ENCODE assay signal across 8 cellular contexts in the genomic region with DNA sequence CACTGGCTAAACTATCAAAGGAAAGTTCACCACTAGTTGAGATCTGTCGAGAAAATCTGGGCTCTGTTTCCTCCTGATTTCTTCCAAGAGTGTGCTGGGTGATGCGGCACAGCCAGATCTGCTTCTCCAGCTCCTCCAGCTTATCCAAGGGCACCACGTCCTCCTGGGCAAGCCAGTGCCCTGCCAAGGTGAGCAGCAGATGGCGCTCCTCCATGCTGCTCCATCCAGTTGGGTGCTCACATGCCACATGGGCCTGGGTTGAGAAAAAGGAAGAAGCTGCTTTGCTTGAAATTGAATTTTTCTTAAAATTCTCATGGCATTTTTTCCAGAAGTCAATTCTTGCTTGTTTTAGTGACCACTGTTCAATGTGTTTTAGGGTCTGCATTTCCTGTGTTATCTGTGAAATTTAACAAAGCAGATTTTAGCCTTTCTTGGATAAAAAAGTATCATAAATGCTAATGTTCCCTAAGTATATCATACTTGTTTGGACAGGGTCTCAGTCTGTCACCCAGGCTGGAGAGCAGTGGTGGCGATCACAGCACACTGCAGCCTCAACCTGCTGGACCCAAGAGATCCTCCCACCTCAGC. TPM values are rescaled to one million over a fixed set of nuclear protein-coding genes. Genes with fewer than 3 reads are reported as not detected.
DNase-seq lines count a peak whose midpoint lies in the region; ATAC-seq and TF ChIP-seq lines count a peak whose summit lies in the region.

No MANE protein-coding gene starts in this region.

- H3K27me3 Mint-ChIP-seq in endodermal cell (ENCODE audit: insufficient read depth): no peaks in the 10 kb centered on the region
- no peaks in the 10 kb centered on the region for H3K27me3 Mint-ChIP-seq in progenitor cell of endocrine pancreas

- no peak overlapping the region for H3K27ac ChIP-seq in DND-41 (ENCODE audit: low read length)
- no peak overlapping the region for H3K27ac ChIP-seq in Karpas-422 (ENCODE audit: low read length)
- H3K27ac ChIP-seq in endodermal cell (ENCODE audit: low read depth, low read length): no peak overlapping the region

- H3K27me3 ChIP-seq in DND-41 (ENCODE audit: insufficient read depth, low read length, poor library complexity) (no peaks in the 10 kb centered on the region), Karpas-422 (ENCODE audit: low read length) (no peaks in the 10 kb centered on the region), endodermal cell (ENCODE audit: control insufficient read depth, insufficient read depth, low read length, poor library complexity, severe bottlenecking) (no peaks in the 10 kb centered on the region)

- H3K9ac ChIP-seq in DND-41 (ENCODE audit: low read depth, low read length) (no peak overlapping the region), Karpas-422 (ENCODE audit: low read length) (no peak overlapping the region), endodermal cell (ENCODE audit: extremely low read depth, low read length, poor library complexity, severe bottlenecking) (no peak overlapping the region)

- peaks cover 1% of the 10 kb centered on the region for H3K4me1 ChIP-seq in DND-41 (ENCODE audit: insufficient read depth, low read length)
- no peaks in the 10 kb centered on the region for H3K4me1 ChIP-seq in Karpas-422 (ENCODE audit: low read length)
- H3K4me1 ChIP-seq in endodermal cell (ENCODE audit: control insufficient read depth, insufficient read depth, low read length): no peaks in the 10 kb centered on the region

- H3K9me3 Mint-ChIP-seq in endodermal cell (peaks cover 20% of the 10 kb centered on the region), progenitor cell of endocrine pancreas (ENCODE audit: low read depth) (peaks cover 6% of the 10 kb centered on the region)

- H3K27ac Mint-ChIP-seq in endodermal cell (no peak overlapping the region), progenitor cell of endocrine pancreas (no peak overlapping the region)

- H4K20me1 ChIP-seq in DND-41 (ENCODE audit: insufficient read depth, low read length) (no peaks in the 10 kb centered on the region), Karpas-422 (ENCODE audit: insufficient read depth, low read depth, low read length) (no peaks in the 10 kb centered on the region)

- H3K4me1 Mint-ChIP-seq in endodermal cell (peaks cover 4% of the 10 kb centered on the region), progenitor cell of endocrine pancreas (ENCODE audit: low read depth) (no peaks in the 10 kb centered on the region)

- peaks cover 80% of the 10 kb centered on the region for H3K36me3 Mint-ChIP-seq in endodermal cell (ENCODE audit: low read depth)
- peaks cover 50% of the 10 kb centered on the region for H3K36me3 Mint-ChIP-seq in progenitor cell of endocrine pancreas (ENCODE audit: insufficient read depth)

- H3K79me2 ChIP-seq in DND-41 (ENCODE audit: insufficient read depth, low read length) (no peaks in the 10 kb centered on the region), Karpas-422 (ENCODE audit: low read length) (peaks cover 8% of the 10 kb centered on the region)

- H3K36me3 ChIP-seq in DND-41 (ENCODE audit: insufficient read depth, low read length) (peaks cover 67% of the 10 kb centered on the region), Karpas-422 (ENCODE audit: insufficient read depth, low read length) (peaks cover 53% of the 10 kb centered on the region), endodermal cell (ENCODE audit: control insufficient read depth, insufficient read depth, low read length) (peaks cover 84% of the 10 kb centered on the region)

- ATAC-seq in DND-41 (ENCODE audit: insufficient read depth, low read depth): peak; percentile 90
- ATAC-seq in HG03520 (IDR thresholded peaks at IDR 0.05; ENCODE audit: unreplicated experiment): no peak
- ATAC-seq in HG02571 (IDR thresholded peaks at IDR 0.05; ENCODE audit: unreplicated experiment): no peak
- ATAC-seq in HG03342 (IDR thresholded peaks at IDR 0.05; ENCODE audit: unreplicated experiment): no peak

- H2AFZ ChIP-seq in DND-41 (ENCODE audit: low read depth, low read length): no peak overlapping the region
- H2AFZ ChIP-seq in Karpas-422 (ENCODE audit: low read length): 0 out of 2 replicates have a peak overlapping the region, but pooled peaks have one; percentile 33

- H3K9me2 ChIP-seq in Karpas-422 (replicated peaks; ENCODE audit: insufficient read depth, low read length): no peaks in the 10 kb centered on the region

- H3K4me3 ChIP-seq in DND-41 (ENCODE audit: low read depth in 1 of 2, low read length in 2 of 2) (no peak overlapping the region), Karpas-422 (ENCODE audit: low read length) (no peak overlapping the region), endodermal cell (ENCODE audit: low read length) (no peak overlapping the region)

- 86 to 95% methylated on average over 4 to 5 of the region's 5 CpGs for WGBS in endodermal cell (ENCODE audit: insufficient coverage in 1 of 2, insufficient read length in 1 of 2), 2 experiments

- no peaks in the 10 kb centered on the region for H3K9me3 ChIP-seq in DND-41 (ENCODE audit: insufficient read depth, low read length, severe bottlenecking)
- no peaks in the 10 kb centered on the region for H3K9me3 ChIP-seq in Karpas-422 (ENCODE audit: low read length)
- H3K9me3 ChIP-seq in endodermal cell (ENCODE audit: control insufficient read depth, low read length): peaks cover 29% of the 10 kb centered on the region

- H3K4me2 ChIP-seq in DND-41 (ENCODE audit: insufficient read depth, low read length) (no peak overlapping the region), Karpas-422 (ENCODE audit: low read depth, low read length, poor library complexity, severe bottlenecking) (no peak overlapping the region)

- H3K4me3 Mint-ChIP-seq in endodermal cell (no peak overlapping the region), progenitor cell of endocrine pancreas (ENCODE audit: low read depth) (no peak overlapping the region)

- TF ChIP-seq CTCF in DND-41 (IDR thresholded peaks at IDR 0.05; ENCODE audit: borderline replicate concordance, extremely low read depth, low read length, poor library complexity, severe bottlenecking) (peak; percentile 74), endodermal cell (conservative IDR thresholded peaks at IDR 0.05) (peak; percentile 71), progenitor cell of endocrine pancreas (IDR thresholded peaks at IDR 0.05; ENCODE audit: unreplicated experiment) (peak; percentile 27)

- DNase-seq in DND-41: peak; percentile 58
- peak; percentile 85 for DNase-seq in Karpas-422
- peak; percentile 74 for DNase-seq in activated CD4-positive, alpha-beta T cell treated with anti-CD3 and anti-CD28 coated beads for 48 hours
- DNase-seq in endodermal cell: peak; percentile 86
- no peak for DNase-seq in progenitor cell of endocrine pancreas (ENCODE audit: low spot score, unreplicated experiment)

RNA-seq across cellular contexts. Expression of a gene that starts 47.3 kb away (rescaled TPM):
- total RNA-seq in Karpas-422 (2014; rRNA removed; shearing (Covaris generic); ENCODE audit: low replicate concordance): 36.1 and 70.7 TPM in 2 replicates
- total RNA-seq in endodermal cell: 10 to 100 TPM; 71.4 to 76.5 TPM
- 56.9 TPM for polyA plus RNA-seq in endodermal cell (2013, experiment 1 of 2)
- 56.8 TPM for polyA plus RNA-seq in endodermal cell (2013, experiment 2 of 2)
- total RNA-seq in progenitor cell of endocrine pancreas: 75.8 and 81.7 TPM in 2 replicates
